ENCODE assay signal across 8 cellular contexts in genomic region chr1:109193653-109194590, GRCh38. TPM values are rescaled to one million over a fixed set of nuclear protein-coding genes. Genes with fewer than 3 reads are reported as not detected.
A peak's percentile ranks its signal among the peaks of the same experiment; 100 is the strongest.
DNase-seq lines count a peak whose midpoint lies in the region; ATAC-seq and TF ChIP-seq lines count a peak whose summit lies in the region.

No MANE protein-coding gene starts in this region.

- TF ChIP-seq CTCF in HFFc6 (IDR thresholded peaks at IDR 0.05) (peak; percentile 79), Panc1 (IDR thresholded peaks at IDR 0.05) (peak; percentile 82), kidney epithelial cell (IDR thresholded peaks at IDR 0.05; ENCODE audit: insufficient read depth, low read length, poor library complexity, severe bottlenecking) (peak; percentile 71)

- no peaks in the 10 kb centered on the region; the same call in none of the 2 replicates for H3K27me3 Mint-ChIP-seq in HFFc6 (ENCODE audit: insufficient read depth)

- CTCF ChIA-PET in Panc1 (lab: Charles Lee) = interaction anchor here (0.6 to 0.7 kb wide), 2 partner anchors 20 to 84 kb away, joined by 3 read pairs; partner anchors contain the start of gene SARS1

- H3K27ac Mint-ChIP-seq in HFFc6 = no peak overlapping the region

- no peaks in the 10 kb centered on the region; the same call in 1 of the 2 replicates for H3K4me1 ChIP-seq in Panc1 (ENCODE audit: control insufficient read depth, insufficient read depth, low read length)

- in situ Hi-C loops in Panc1 (cut with HindIII; ENCODE audit: low pct_unique_long_range_greater_than_20kb, low sequenced_read_pairs) = no loop called here

- intact Hi-C loops in Panc1 (cut with micrococcal nuclease; ENCODE audit: unreplicated experiment) = no loop called here

- no peaks in the 10 kb centered on the region for H3K36me3 Mint-ChIP-seq in HFFc6 (ENCODE audit: low read depth)

- no peaks in the 10 kb centered on the region for H3K9me3 ChIP-seq in Panc1 (ENCODE audit: control insufficient read depth, insufficient read depth, low read depth, low read length)

- H3K4me3 ChIP-seq in Panc1 (ENCODE audit: low read depth in 2 of 2, low read length in 2 of 2) (no peak overlapping the region), kidney epithelial cell (ENCODE audit: low read depth, low read length) (no peak overlapping the region)

- H3K9me3 Mint-ChIP-seq in HFFc6 = no peaks in the 10 kb centered on the region

- H3K4me1 Mint-ChIP-seq in HFFc6 (ENCODE audit: low read depth) = peaks cover 33% of the 10 kb centered on the region

- peak; percentile 37 for DNase-seq in EL
- no peak for DNase-seq in HFFc6
- DNase-seq in Panc1 (ENCODE audit: low read depth, low spot score) = no peak
- DNase-seq in activated naive CD4-positive, alpha-beta T cell (lab: John Stamatoyannopoulos, UW) = peak; percentile 8 to 35 (median 22)
- no peak for DNase-seq in kidney epithelial cell (ENCODE audit: low read depth)
- peak; percentile 40 for DNase-seq in stimulated activated CD8-positive, alpha-beta memory T cell treated with anti-CD3 and anti-CD28 coated beads, Interleukin-15, amount 100 ng/mL, for 24 hours (ENCODE audit: low read depth)
- no peak for DNase-seq in GF-D8 (lab: John Stamatoyannopoulos, UW)

- POLR2A ChIA-PET in Panc1 (lab: Charles Lee) = no interaction called here

- ATAC-seq in Panc1 (no peak), GM21515 (IDR thresholded peaks at IDR 0.05; ENCODE audit: unreplicated experiment) (no peak)

- H3K36me3 ChIP-seq in Panc1 (ENCODE audit: control insufficient read depth, insufficient read depth, low read length) (no peaks in the 10 kb centered on the region), kidney epithelial cell (ENCODE audit: control insufficient read depth, insufficient read depth, low read length) (no peaks in the 10 kb centered on the region)

- H3K27me3 ChIP-seq in Panc1 (ENCODE audit: control insufficient read depth, insufficient read depth, low read length) (no peaks in the 10 kb centered on the region), kidney epithelial cell (ENCODE audit: control insufficient read depth, insufficient read depth, low read length) (no peaks in the 10 kb centered on the region)

- H3K27ac ChIP-seq in Panc1 (ENCODE audit: low read length) = no peak overlapping the region

- no peak overlapping the region for H3K4me3 Mint-ChIP-seq in HFFc6

- BruUV-seq in Panc1 (replicated peaks; lab: Mats Ljungman, UMichigan) = no TSS peak

RNA-seq across cellular contexts. Expression of gene SARS1, which starts 19.8 kb away (rescaled TPM):
- total RNA-seq in HFFc6 (2021; fragmentation: NEBNext Ultra II Directional; extraction: Animal tissue kit (Norgen Biotek cat#: 25700)) = 100 to 1,000 TPM; 165 to 194 (median 176) TPM
- total RNA-seq in Panc1 (2021; ENCODE audit: unreplicated experiment) (115 TPM), kidney epithelial cell (367 and 411 TPM in 2 replicates)
- 126 TPM for polyA plus RNA-seq in Panc1 (2012; ENCODE audit: insufficient read length)

RNA-seq across cellular contexts. Expression of gene CELSR2, which starts 55.4 kb away (rescaled TPM):
- total RNA-seq in HFFc6 (2021; fragmentation: NEBNext Ultra II Directional; extraction: Animal tissue kit (Norgen Biotek cat#: 25700)) = 1 to 10 TPM; 1.2 to 1.7 (median 1.4) TPM
- total RNA-seq in Panc1 (2021; ENCODE audit: unreplicated experiment) (4.1 TPM), kidney epithelial cell (18.1 and 19.4 TPM in 2 replicates)
- 5.1 TPM for polyA plus RNA-seq in Panc1 (2012; ENCODE audit: insufficient read length)

Comparison
In these comparisons a context has a peak if more than half of its experiments do, and no peak if none do; other contexts are left out.
1. DNase-seq: peak in EL (single experiment), activated naive CD4-positive, alpha-beta T cell (4 of 4) and stimulated activated CD8-positive, alpha-beta memory T cell treated with anti-CD3 and anti-CD28 coated beads, Interleukin-15, amount 100 ng/mL, for 24 hours (single experiment); none in HFFc6 (single experiment), Panc1 (single experiment), kidney epithelial cell (single experiment) and GF-D8 (single experiment).
2. Peak in every context shown above with its lines, with median percentiles within 50 percentile points of each other: CTCF ChIP-seq.